Comparison of ENCODE assay signal across 35 cellular contexts in genomic region chr19:27876489-27876888, GRCh38.
DNase-seq lines count a peak whose midpoint lies in the region; ATAC-seq and TF ChIP-seq lines count a peak whose summit lies in the region.
"Had no signal": no experiment of that assay in that cellular context is flagged by ENCODE, and none has a peak within 500 bp of the region (broad histone marks: within the 10 kb centered on the region; RNA-seq: fewer than 3 reads in every experiment).

No MANE protein-coding gene starts in this region.

- intact Hi-C loops in esophagus muscularis mucosa (cut with DNase I), result no loop called here
- intact Hi-C loops in activated CD4-positive, alpha-beta T cell treated with anti-CD3 and anti-CD28 coated beads, Interleukin-2, amount 10 ng/mL, durations not matched to agents 24 days and 14 days (cut with micrococcal nuclease), result no loop called here

- no peak overlapping the region for H3K4me3 Mint-ChIP-seq in osteocyte (ENCODE audit: unreplicated experiment)
- H3K4me3 Mint-ChIP-seq in activated CD4-positive, alpha-beta T cell treated with anti-CD3 and anti-CD28 coated beads, Interleukin-2, amount 10 ng/mL, durations not matched to agents 24 days and 14 days, result no peak overlapping the region
- H3K4me3 Mint-ChIP-seq: B cell; CD14-positive monocyte; CD4-positive, alpha-beta memory T cell; CD4-positive, alpha-beta T cell; CD4-positive, CD25-positive, alpha-beta regulatory T cell; CD8-positive, alpha-beta memory T cell; CD8-positive, alpha-beta T cell had no signal

- H3K27ac ChIP-seq in esophagus muscularis mucosa (replicated peaks in 1 of 4) (no peak overlapping the region), substantia nigra (ENCODE audit: low read depth, low read length, poor library complexity, severe bottlenecking) (no peak overlapping the region)
- H3K27ac ChIP-seq: 22Rv1; A549; BLaER1; BLaER1 treated with 17β-estradiol and CSF1 and Interleukin-3, amounts not matched to agents 10 nM and 100 nM; C4-2B had no signal

- no peaks in the 10 kb centered on the region for H3K36me3 Mint-ChIP-seq in osteocyte (ENCODE audit: unreplicated experiment)
- H3K36me3 Mint-ChIP-seq in activated CD4-positive, alpha-beta T cell treated with anti-CD3 and anti-CD28 coated beads, Interleukin-2, amount 10 ng/mL, durations not matched to agents 24 days and 14 days (ENCODE audit: low read depth), result no peaks in the 10 kb centered on the region
- H3K36me3 Mint-ChIP-seq: CD14-positive monocyte; CD4-positive, alpha-beta memory T cell; CD4-positive, CD25-positive, alpha-beta regulatory T cell; CD8-positive, alpha-beta memory T cell; CD8-positive, alpha-beta T cell had no signal

- 43% methylated on average over 1 of the region's 3 CpGs for WGBS in esophagus muscularis mucosa

- TF ChIP-seq POLR2A in esophagus muscularis mucosa (IDR thresholded peaks at IDR 0.05; ENCODE audit: low read depth), result no peak

- DNase-seq in ELF-1 (ENCODE audit: low read depth, low spot score), result peak; percentile 26
- peak; percentile 79 for DNase-seq in esophagus muscularis mucosa (ENCODE audit: extremely low spot score)
- DNase-seq in islet precursor cell, result peak; percentile 9
- DNase-seq in osteocyte (ENCODE audit: extremely low spot score, unreplicated experiment), result peak; percentile 59
- no peak for DNase-seq in stimulated activated naive CD8-positive, alpha-beta T cell treated with anti-CD3 and anti-CD28 coated beads, Interleukin-15, Interleukin-2, amounts not matched to agents 100 U/mL and 50 U/mL, for 24 hours
- no peak for DNase-seq in NCI-H446 (lab: John Stamatoyannopoulos, UW)
- no peak for DNase-seq in activated CD4-positive, alpha-beta T cell treated with anti-CD3 and anti-CD28 coated beads, Interleukin-2, amount 10 ng/mL, durations not matched to agents 24 days and 14 days
- no peak for DNase-seq in substantia nigra (lab: John Stamatoyannopoulos, UW)
- DNase-seq: 8988T; ACHN; AML-193; BE2C; C1 segment of cervical spinal cord; Caco-2; Calu3; CD4-positive, alpha-beta memory T cell; CD4-positive, alpha-beta T cell; CD4-positive, CD25-positive, alpha-beta regulatory T cell; CD8-positive, alpha-beta memory T cell; CD8-positive, alpha-beta T cell; COR-L47; DMS 273 treated with DMSO at 0.1 percent for 48 hours; DMS153; DMS53; DMS79; DMS79 treated with DMSO at 0.1 percent for 48 hours; DND-41; EL had no signal

- H3K27me3 Mint-ChIP-seq in osteocyte (ENCODE audit: unreplicated experiment), result no peaks in the 10 kb centered on the region
- H3K27me3 Mint-ChIP-seq in activated CD4-positive, alpha-beta T cell treated with anti-CD3 and anti-CD28 coated beads, Interleukin-2, amount 10 ng/mL, durations not matched to agents 24 days and 14 days, result no peaks in the 10 kb centered on the region
- H3K27me3 Mint-ChIP-seq: B cell; CD4-positive, alpha-beta memory T cell; CD4-positive, alpha-beta T cell; CD4-positive, CD25-positive, alpha-beta regulatory T cell had no signal

- no peaks in the 10 kb centered on the region for H3K4me1 ChIP-seq in esophagus muscularis mucosa
- H3K4me1 ChIP-seq: A549; BE2C; BLaER1; BLaER1 treated with 17β-estradiol and CSF1 and Interleukin-3, amounts not matched to agents 10 nM and 100 nM; Caco-2 had no signal

- peaks cover 20% of the 10 kb centered on the region for H3K9me3 Mint-ChIP-seq in osteocyte (ENCODE audit: unreplicated experiment)
- H3K9me3 Mint-ChIP-seq in activated CD4-positive, alpha-beta T cell treated with anti-CD3 and anti-CD28 coated beads, Interleukin-2, amount 10 ng/mL, durations not matched to agents 24 days and 14 days, result peaks cover 8% of the 10 kb centered on the region

- no peaks in the 10 kb centered on the region for H3K27me3 ChIP-seq in esophagus muscularis mucosa
- H3K27me3 ChIP-seq: BE2C; BLaER1; BLaER1 treated with 17β-estradiol and CSF1 and Interleukin-3, amounts not matched to agents 10 nM and 100 nM had no signal

- no peak for TF ChIP-seq EP300 in esophagus muscularis mucosa (IDR thresholded peaks at IDR 0.05)

- H3K4me3 ChIP-seq in esophagus muscularis mucosa, result no peak overlapping the region
- H3K4me3 ChIP-seq: A549; BLaER1; BLaER1 treated with 17β-estradiol and CSF1 and Interleukin-3, amounts not matched to agents 10 nM and 100 nM had no signal

- H3K36me3 ChIP-seq in esophagus muscularis mucosa, result no peaks in the 10 kb centered on the region
- H3K36me3 ChIP-seq: BE2C, BLaER1 had no signal

- ATAC-seq in stimulated activated naive CD8-positive, alpha-beta T cell treated with anti-CD3 and anti-CD28 coated beads, Interleukin-15, Interleukin-2, amounts not matched to agents 100 U/mL and 50 U/mL, for 24 hours, result no peak
- ATAC-seq: A549; CD8-positive, alpha-beta T cell had no signal

- no peak overlapping the region for H3K27ac Mint-ChIP-seq in osteocyte (ENCODE audit: unreplicated experiment)
- no peak overlapping the region for H3K27ac Mint-ChIP-seq in activated CD4-positive, alpha-beta T cell treated with anti-CD3 and anti-CD28 coated beads, Interleukin-2, amount 10 ng/mL, durations not matched to agents 24 days and 14 days
- H3K27ac Mint-ChIP-seq: B cell; CD14-positive monocyte; CD4-positive, alpha-beta memory T cell; CD4-positive, alpha-beta T cell; CD8-positive, alpha-beta memory T cell; CD8-positive, alpha-beta T cell had no signal

- no peaks in the 10 kb centered on the region for H3K4me1 Mint-ChIP-seq in osteocyte (ENCODE audit: unreplicated experiment)
- no peaks in the 10 kb centered on the region for H3K4me1 Mint-ChIP-seq in activated CD4-positive, alpha-beta T cell treated with anti-CD3 and anti-CD28 coated beads, Interleukin-2, amount 10 ng/mL, durations not matched to agents 24 days and 14 days
- H3K4me1 Mint-ChIP-seq: B cell; CD14-positive monocyte; CD4-positive, alpha-beta memory T cell; CD4-positive, CD25-positive, alpha-beta regulatory T cell; CD8-positive, alpha-beta memory T cell had no signal

- peaks cover 0 to 10% (median 0%) of the 10 kb centered on the region in 4 donors for H3K9me3 ChIP-seq in esophagus muscularis mucosa
- H3K9me3 ChIP-seq: BE2C; BLaER1; BLaER1 treated with 17β-estradiol and CSF1 and Interleukin-3, amounts not matched to agents 10 nM and 100 nM; Caco-2 had no signal

- no peak for TF ChIP-seq CTCF in esophagus muscularis mucosa (IDR thresholded peaks at IDR 0.05)
- no peak for TF ChIP-seq CTCF in osteocyte (IDR thresholded peaks at IDR 0.05)

Comparison
In these comparisons a context has a peak if more than half of its experiments do, and no peak if none do; other contexts are left out.
1. DNase-seq: peak in ELF-1 (single experiment), esophagus muscularis mucosa (single experiment), islet precursor cell (single experiment) and osteocyte (single experiment); none in stimulated activated naive CD8-positive, alpha-beta T cell treated with anti-CD3 and anti-CD28 coated beads, Interleukin-15, Interleukin-2, amounts not matched to agents 100 U/mL and 50 U/mL, for 24 hours (single experiment), NCI-H446 (0 of 2), activated CD4-positive, alpha-beta T cell treated with anti-CD3 and anti-CD28 coated beads, Interleukin-2, amount 10 ng/mL, durations not matched to agents 24 days and 14 days (single experiment) and substantia nigra (0 of 49).